Comparison of ENCODE assay signal across 1 cellular context in the genomic region with DNA sequence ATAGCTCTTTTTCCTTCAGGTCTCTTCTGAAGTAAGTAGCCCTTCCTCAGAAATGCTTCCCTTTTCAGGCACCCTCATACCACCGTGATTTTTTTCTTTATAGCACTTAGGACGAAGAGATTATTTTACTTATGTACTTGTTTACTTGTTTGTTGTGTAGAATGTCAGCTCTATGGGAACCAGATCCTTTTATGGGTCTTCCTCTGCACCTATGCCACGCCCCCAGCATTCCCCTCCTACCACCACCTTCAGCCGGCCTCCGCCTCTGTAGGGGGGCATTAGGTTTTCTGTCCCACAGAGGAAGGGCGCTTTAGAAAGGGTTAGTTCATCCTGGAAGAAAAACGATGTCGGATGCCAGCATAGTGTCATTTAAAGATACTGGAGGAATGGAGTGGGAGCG.
TF ChIP-seq lines count a peak whose summit lies in the region.

No MANE protein-coding gene starts in this region.

TF ChIP-seq in HCT116, 20 proteins besides CTCF, POLR2A, EP300 and RAD21:
- no peak for TF ChIP-seq SP1 (IDR thresholded peaks at IDR 0.05; ENCODE audit: low read depth)
- TF ChIP-seq SRF (IDR thresholded peaks at IDR 0.05; ENCODE audit: low read depth), result peak; percentile 62
